In genomic region chr1:225422795-225423517, GRCh38 we compare ENCODE assay signal across 1 cellular context.
TF ChIP-seq lines count a peak whose summit lies in the region.

No MANE protein-coding gene starts in this region.

TF ChIP-seq in IMR-90, 13 proteins besides CTCF, POLR2A, EP300 and RAD21 (continued from another document):
- TF ChIP-seq, protein P1, sequence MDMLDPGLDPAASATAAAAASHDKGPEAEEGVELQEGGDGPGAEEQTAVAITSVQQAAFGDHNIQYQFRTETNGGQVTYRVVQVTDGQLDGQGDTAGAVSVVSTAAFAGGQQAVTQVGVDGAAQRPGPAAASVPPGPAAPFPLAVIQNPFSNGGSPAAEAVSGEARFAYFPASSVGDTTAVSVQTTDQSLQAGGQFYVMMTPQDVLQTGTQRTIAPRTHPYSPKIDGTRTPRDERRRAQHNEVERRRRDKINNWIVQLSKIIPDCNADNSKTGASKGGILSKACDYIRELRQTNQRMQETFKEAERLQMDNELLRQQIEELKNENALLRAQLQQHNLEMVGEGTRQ (IDR thresholded peaks at IDR 0.05; ENCODE audit: low read depth, low read length), result no peak
- TF ChIP-seq NFE2L2 (IDR thresholded peaks at IDR 0.05; ENCODE audit: low read depth, low read length) (no peak), MAFK (IDR thresholded peaks at IDR 0.05; ENCODE audit: low read depth, low read length) (no peak), BHLHE40 (IDR thresholded peaks at IDR 0.05; ENCODE audit: low read depth, low read length) (no peak), FOS (IDR thresholded peaks at IDR 0.05; ENCODE audit: low read depth, low read length) (no peak), CEBPB (IDR thresholded peaks at IDR 0.05; ENCODE audit: low read depth, low read length) (no peak), SMC3 (IDR thresholded peaks at IDR 0.05; ENCODE audit: low read depth, low read length) (no peak), CHD1 (IDR thresholded peaks at IDR 0.05; ENCODE audit: low read depth, low read length) (no peak), RFX5 (IDR thresholded peaks at IDR 0.05; ENCODE audit: low read depth, low read length) (no peak), MXI1 (IDR thresholded peaks at IDR 0.05; ENCODE audit: borderline replicate concordance, low read depth, low read length) (no peak)
TF ChIP-seq in IMR-90: peak in this region for 0.
